21 cellular contexts compared by ENCODE assay signal in genomic region chr5:127969651-127970050, GRCh38.
DNase-seq lines count a peak whose midpoint lies in the region; ATAC-seq lines count a peak whose summit lies in the region.
"Had no signal": no experiment of that assay in that cellular context is flagged by ENCODE, and none has a peak within 500 bp of the region (broad histone marks: within the 10 kb centered on the region; RNA-seq: fewer than 3 reads in every experiment).

No MANE protein-coding gene starts in this region.

- no peak overlapping the region for H3K9ac ChIP-seq in Karpas-422 (ENCODE audit: low read length)

- peaks cover 8% of the 10 kb centered on the region; the same call in 1 of the 2 replicates for H3K36me3 ChIP-seq in Karpas-422 (ENCODE audit: insufficient read depth, low read length)

- peaks cover 0 to 10% (median 4%) of the 10 kb centered on the region in 9 donors for H3K9me3 Mint-ChIP-seq in naive thymus-derived CD8-positive, alpha-beta T cell
- H3K9me3 Mint-ChIP-seq: H9, HFFc6 had no signal

- no peak overlapping the region for H3K4me3 Mint-ChIP-seq in naive thymus-derived CD8-positive, alpha-beta T cell
- H3K4me3 Mint-ChIP-seq: B cell, H9, HFFc6 had no signal

- no peaks in the 10 kb centered on the region for H4K20me1 ChIP-seq in Karpas-422 (ENCODE audit: insufficient read depth, low read depth, low read length)

- H3K4me2 ChIP-seq in Karpas-422 (ENCODE audit: low read depth, low read length, poor library complexity, severe bottlenecking): no peak overlapping the region
- H3K4me2 ChIP-seq: A549 had no signal

- no peak for DNase-seq in Karpas-422
- no peak for DNase-seq in epithelial cell of prostate (ENCODE audit: low read depth, low spot score)
- peak in 1 of 49 donors; percentile 11 for DNase-seq in substantia nigra (lab: John Stamatoyannopoulos, UW)
- no peak for DNase-seq in naive thymus-derived CD8-positive, alpha-beta T cell
- DNase-seq in NCI-H526 (lab: John Stamatoyannopoulos, UW): no peak
- DNase-seq in activated CD8-positive, alpha-beta memory T cell treated with anti-CD3 and anti-CD28 coated beads, Interleukin-2, amount 50 U/mL, for 48 hours: no peak
- DNase-seq: DMS53, GF-D8, H9, HFFc6, Kasumi-1, NCI-H1694, NCI-H2081, NCI-H2171, NCI-H446, NCI-H526 treated with DMSO at 0.1 percent for 48 hours, OCI-M1 had no signal

- no peak overlapping the region for H3K27ac Mint-ChIP-seq in naive thymus-derived CD8-positive, alpha-beta T cell
- H3K27ac Mint-ChIP-seq: B cell, H9, HFFc6 had no signal

- POLR2A ChIA-PET in naive thymus-derived CD8-positive, alpha-beta T cell (lab: Charles Lee): no interaction called here

- H3K9me3 ChIP-seq in Karpas-422 (ENCODE audit: low read length): no peaks in the 10 kb centered on the region

- H3K4me1 ChIP-seq in Karpas-422 (ENCODE audit: low read length): peaks cover 6% of the 10 kb centered on the region

- no peak overlapping the region for H2AFZ ChIP-seq in Karpas-422 (ENCODE audit: low read length)

- no peaks in the 10 kb centered on the region for H3K27me3 Mint-ChIP-seq in naive thymus-derived CD8-positive, alpha-beta T cell
- H3K27me3 Mint-ChIP-seq: B cell had no signal

- H3K4me1 Mint-ChIP-seq in naive thymus-derived CD8-positive, alpha-beta T cell: peaks cover 0 to 2% (median 0%) of the 10 kb centered on the region in 4 donors
- H3K4me1 Mint-ChIP-seq: B cell, H9 had no signal

- peak; percentile 76 for ATAC-seq in HG02610 (IDR thresholded peaks at IDR 0.05; ENCODE audit: unreplicated experiment)
- no peak for ATAC-seq in naive thymus-derived CD8-positive, alpha-beta T cell
- ATAC-seq: A549, Right ventricle myocardium inferior had no signal

- H3K4me3 ChIP-seq in Karpas-422 (ENCODE audit: low read length): no peak overlapping the region
- H3K4me3 ChIP-seq: A549 had no signal

- no peaks in the 10 kb centered on the region for H3K9me2 ChIP-seq in Karpas-422 (replicated peaks; ENCODE audit: insufficient read depth, low read length)

- H3K27me3 ChIP-seq in Karpas-422 (ENCODE audit: low read length): no peaks in the 10 kb centered on the region

- H3K79me2 ChIP-seq in Karpas-422 (ENCODE audit: low read length): peaks cover 16% of the 10 kb centered on the region

- H3K36me3 Mint-ChIP-seq in naive thymus-derived CD8-positive, alpha-beta T cell: peaks cover 30 to 39% (median 30%) of the 10 kb centered on the region in 3 donors

- H3K27ac ChIP-seq in Karpas-422 (ENCODE audit: low read length): peak overlapping the region; percentile 11; the same call in 1 of the 2 replicates
- H3K27ac ChIP-seq in epithelial cell of prostate: peak overlapping the region; percentile 0
- H3K27ac ChIP-seq in substantia nigra (ENCODE audit: low read depth, low read length, poor library complexity, severe bottlenecking): peak overlapping the region; percentile 44
- H3K27ac ChIP-seq: A549 had no signal
